ENCODE assay signal across 23 cellular contexts in genomic region chr3:12729313-12729676, GRCh38. TPM values are rescaled to one million over a fixed set of nuclear protein-coding genes. Genes with fewer than 3 reads are reported as not detected.
A peak's percentile ranks its signal among the peaks of the same experiment; 100 is the strongest.
DNase-seq lines count a peak whose midpoint lies in the region; ATAC-seq, FAIRE-seq and TF ChIP-seq lines count a peak whose summit lies in the region.
"Had no signal": no experiment of that assay in that cellular context is flagged by ENCODE, and none has a peak within 500 bp of the region (broad histone marks: within the 10 kb centered on the region; RNA-seq: fewer than 3 reads in every experiment).

No MANE protein-coding gene starts in this region.

- no peaks in the 10 kb centered on the region for H3K9me2 ChIP-seq in SK-N-SH

- H2BK120ac ChIP-seq in H1 (replicated peaks; ENCODE audit: low read depth, low read length) = no peak overlapping the region

- H4K5ac ChIP-seq in H1 (ENCODE audit: insufficient read length, low read depth, low read length) = no peak overlapping the region

- peak overlapping the region; percentile 9; the same call in 1 of the 2 replicates for H4K8ac ChIP-seq in H1 (ENCODE audit: extremely low read depth, insufficient read depth, low read length)

- no peak for FAIRE-seq in H1 (lab: Jason Lieb, UNC)
- FAIRE-seq in H54 (lab: Jason Lieb, UNC) = no peak
- FAIRE-seq: A204.1 had no signal

- intact Hi-C loops in left lung (cut with DNase I) = no loop called here

- H3K9ac ChIP-seq in SK-N-SH = no peak overlapping the region
- H3K9ac ChIP-seq in H1 (replicated peaks in 1 of 4; ENCODE audit: extremely low read depth in 1 of 4, low read depth in 3 of 4, low read length in 3 of 4) = no peak overlapping the region
- peak overlapping the region; percentile 20 to 42 for H3K9ac ChIP-seq in stomach smooth muscle (ENCODE audit: low read length in 2 of 2)
- no peak overlapping the region for H3K9ac ChIP-seq in neural progenitor cell

- H4K20me1 ChIP-seq in SK-N-SH (ENCODE audit: insufficient read depth) (no peaks in the 10 kb centered on the region), H1 (replicated peaks in 1 of 2; ENCODE audit: control insufficient read depth in 1 of 2, insufficient read depth in 2 of 2, low read length in 2 of 2) (no peaks in the 10 kb centered on the region), neural progenitor cell (ENCODE audit: low read depth) (no peaks in the 10 kb centered on the region)

- no peak for TF ChIP-seq EP300 in SK-N-SH (IDR thresholded peaks at IDR 0.05; ENCODE audit: borderline replicate concordance in 1 of 2, low read depth in 1 of 2, low read length in 1 of 2)
- TF ChIP-seq EP300 in H1 (IDR thresholded peaks at IDR 0.05; ENCODE audit: borderline replicate concordance in 1 of 2, low read depth in 2 of 2, low read length in 2 of 2) = no peak

- H3K23me2 ChIP-seq in H1 (ENCODE audit: low read depth, low read length) = no peaks in the 10 kb centered on the region

- TF ChIP-seq POLR2A in H1 (IDR thresholded peaks at IDR 0.05; ENCODE audit: control extremely low read depth in 1 of 2, low read depth in 2 of 2, low read length in 2 of 2) (no peak), H54 (IDR thresholded peaks at IDR 0.05; ENCODE audit: low read depth, low read length) (no peak)

- no peak overlapping the region for H2BK12ac ChIP-seq in H1 (ENCODE audit: low read depth, low read length)

- no peak overlapping the region for H3K27ac Mint-ChIP-seq in stimulated activated naive CD8-positive, alpha-beta T cell treated with anti-CD3 and anti-CD28 coated beads, Interleukin-15, amount 100 ng/mL, for 72 hours
- no peak overlapping the region for H3K27ac Mint-ChIP-seq in neural progenitor cell
- H3K27ac Mint-ChIP-seq: activated CD8-positive, alpha-beta T cell treated with anti-CD3 and anti-CD28 coated beads, Interleukin-2, amount 10 ng/mL, durations not matched to agents 7 days and 5 days; activated naive CD8-positive, alpha-beta T cell treated with anti-CD3 and anti-CD28 coated beads, Interleukin-2, amount 10 ng/mL, durations not matched to agents 7 days and 5 days; IgD-negative memory B cell had no signal

- H3K18ac ChIP-seq in H1 (ENCODE audit: extremely low read depth, low read length) = no peak overlapping the region

- H3K4ac ChIP-seq in H1 (replicated peaks; ENCODE audit: insufficient read length, low read depth, low read length) = no peak overlapping the region

- 36% methylated on average over 5 of the region's 5 CpGs for WGBS in SK-N-SH (ENCODE audit: low lambda C conversion rate)
- WGBS in H1 (ENCODE audit: extremely low coverage in 1 of 2, insufficient coverage in 1 of 2, insufficient read length in 1 of 2, insufficient replicate concordance in 2 of 2, low coverage in 1 of 2, low lambda C conversion rate in 2 of 2, missing lambda C conversion rate in 1 of 2), 2 experiments = 84% methylated on average over 5 of the region's 5 CpGs; no CpG with 5 or more reads in 1 of the 2 experiments

- no peak overlapping the region for H2AK5ac ChIP-seq in H1 (ENCODE audit: low read depth, low read length)

- H3K4me3 ChIP-seq in SK-N-SH (ENCODE audit: low read depth in 2 of 2, low read length in 1 of 2) (no peak overlapping the region), H1 (ENCODE audit: extremely low read depth in 1 of 4, insufficient read depth in 2 of 4, low read depth in 3 of 4, low read length in 4 of 4) (no peak overlapping the region), left lung (no peak overlapping the region), stomach smooth muscle (ENCODE audit: low read length in 2 of 2) (peak overlapping the region in 1 of 2 donors; percentile 31), neural progenitor cell (no peak overlapping the region)
- H3K4me3 ChIP-seq: ovary, uterus had no signal

- no peak overlapping the region for H3K4me3 Mint-ChIP-seq in stimulated activated naive CD8-positive, alpha-beta T cell treated with anti-CD3 and anti-CD28 coated beads, Interleukin-15, amount 100 ng/mL, for 72 hours
- H3K4me3 Mint-ChIP-seq in neural progenitor cell = no peak overlapping the region
- H3K4me3 Mint-ChIP-seq: activated CD8-positive, alpha-beta T cell treated with anti-CD3 and anti-CD28 coated beads, Interleukin-2, amount 10 ng/mL, durations not matched to agents 7 days and 5 days; activated naive CD8-positive, alpha-beta T cell treated with anti-CD3 and anti-CD28 coated beads, Interleukin-2, amount 10 ng/mL, durations not matched to agents 7 days and 5 days; IgD-negative memory B cell had no signal

- H3K27me3 ChIP-seq in SK-N-SH (ENCODE audit: insufficient read depth) (no peaks in the 10 kb centered on the region), H1 (replicated peaks in 1 of 4; ENCODE audit: control insufficient read depth in 3 of 4, extremely low read depth in 1 of 4, insufficient read depth in 3 of 4, low read length in 3 of 4) (no peaks in the 10 kb centered on the region), left lung (no peaks in the 10 kb centered on the region), stomach smooth muscle (ENCODE audit: control insufficient read depth in 1 of 2, insufficient read depth in 2 of 2, low read length in 2 of 2) (no peaks in the 10 kb centered on the region), neural progenitor cell (no peaks in the 10 kb centered on the region)
- H3K27me3 ChIP-seq: ovary, uterus had no signal

- CTCF ChIA-PET in SK-N-SH (lab: Yijun Ruan, JAX) = interaction anchor here (1.9 kb wide), 1 partner anchor 9 kb away, joined by 8 read pairs; no protein-coding TSS in a partner anchor
- CTCF ChIA-PET in H1 (lab: Charles Lee; ENCODE audit: partially characterized antibody) = interaction anchor here (0.6 to 1.8 kb wide), 6 partner anchors 10 to 1748 kb away, joined by 3 to 7 read pairs (median 4); no protein-coding TSS in a partner anchor

- H3K14ac ChIP-seq in H1 (ENCODE audit: insufficient read length) = no peak overlapping the region

- H3K79me2 ChIP-seq in SK-N-SH (ENCODE audit: insufficient read depth) (no peaks in the 10 kb centered on the region), H1 (ENCODE audit: control insufficient read depth in 1 of 2, insufficient read depth in 2 of 2, low read length in 2 of 2) (no peaks in the 10 kb centered on the region), neural progenitor cell (ENCODE audit: low read depth) (no peaks in the 10 kb centered on the region)

- peaks cover 7 to 8% of the 10 kb centered on the region in 2 experiments; a peak in 2 of 4 replicates for H3K4me1 ChIP-seq in SK-N-SH (ENCODE audit: control insufficient read depth in 1 of 2, insufficient read depth in 2 of 2, low read depth in 1 of 2, low read length in 1 of 2)
- H3K4me1 ChIP-seq in H1 (replicated peaks in 1 of 4; ENCODE audit: control insufficient read depth in 3 of 4, insufficient read depth in 4 of 4, low read length in 3 of 4) = no peaks in the 10 kb centered on the region; a peak in 1 of 7 replicates
- H3K4me1 ChIP-seq in left lung = no peaks in the 10 kb centered on the region
- peaks cover 9% of the 10 kb centered on the region for H3K4me1 ChIP-seq in stomach smooth muscle (ENCODE audit: control insufficient read depth, insufficient read depth, low read length)
- no peaks in the 10 kb centered on the region for H3K4me1 ChIP-seq in neural progenitor cell
- H3K4me1 ChIP-seq: uterus had no signal

- H3K9me3 Mint-ChIP-seq in stimulated activated naive CD8-positive, alpha-beta T cell treated with anti-CD3 and anti-CD28 coated beads, Interleukin-15, amount 100 ng/mL, for 72 hours = no peaks in the 10 kb centered on the region
- H3K9me3 Mint-ChIP-seq in neural progenitor cell = no peaks in the 10 kb centered on the region
- H3K9me3 Mint-ChIP-seq: activated naive CD8-positive, alpha-beta T cell treated with anti-CD3 and anti-CD28 coated beads, Interleukin-2, amount 10 ng/mL, durations not matched to agents 7 days and 5 days had no signal

- H3K4me2 ChIP-seq in SK-N-SH (no peak overlapping the region), H1 (ENCODE audit: insufficient read depth in 1 of 2, low read depth in 2 of 2, low read length in 2 of 2) (no peak overlapping the region), neural progenitor cell (no peak overlapping the region)

- H2AFZ ChIP-seq in SK-N-SH (ENCODE audit: low read depth) (no peak overlapping the region), H1 (ENCODE audit: low read length) (no peak overlapping the region), neural progenitor cell (replicated peaks) (no peak overlapping the region)

- H4K91ac ChIP-seq in H1 (replicated peaks; ENCODE audit: insufficient read length, low read length) = no peak overlapping the region

- TF ChIP-seq RAD21 in SK-N-SH (IDR thresholded peaks at IDR 0.05; ENCODE audit: low read length) (no peak), H1 (IDR thresholded peaks at IDR 0.05 in 1 of 2, conservative IDR thresholded peaks at IDR 0.05 in 1 of 2; ENCODE audit: low read depth in 2 of 2, low read length in 2 of 2) (no peak)

- H3K27me3 Mint-ChIP-seq in stimulated activated naive CD8-positive, alpha-beta T cell treated with anti-CD3 and anti-CD28 coated beads, Interleukin-15, amount 100 ng/mL, for 72 hours = peaks cover 23% of the 10 kb centered on the region
- H3K27me3 Mint-ChIP-seq in neural progenitor cell (ENCODE audit: insufficient read depth, low read depth) = peaks cover 4% of the 10 kb centered on the region
- H3K27me3 Mint-ChIP-seq: IgD-negative memory B cell had no signal

- DNase-seq in SK-N-SH (no peak), H1 (ENCODE audit: low read depth in 1 of 2, low spot score in 2 of 2) (no peak), left lung (no peak), neural progenitor cell (ENCODE audit: low spot score) (no peak), H54 (ENCODE audit: insufficient read length, low spot score) (no peak)
- no peak for DNase-seq in stimulated activated naive CD8-positive, alpha-beta T cell treated with anti-CD3 and anti-CD28 coated beads, Interleukin-15, amount 100 ng/mL, for 72 hours
- DNase-seq: activated CD8-positive, alpha-beta T cell treated with anti-CD3 and anti-CD28 coated beads, Interleukin-2, amount 10 ng/mL, durations not matched to agents 7 days and 5 days; activated naive CD8-positive, alpha-beta T cell treated with anti-CD3 and anti-CD28 coated beads, Interleukin-2, amount 10 ng/mL, durations not matched to agents 7 days and 5 days; activated T-cell treated with anti-CD3 and anti-CD28 coated beads, Interleukin-2, amount 50 U/mL, for 48 hours; C1 segment of cervical spinal cord; effector memory CD4-positive, alpha-beta T cell; hypothalamus; kidney glomerular epithelial cell; ovary; stimulated activated naive CD8-positive, alpha-beta T cell treated with anti-CD3 and anti-CD28 coated beads, Interleukin-15, Interleukin-2, amounts not matched to agents 100 U/mL and 50 U/mL, for 24 hours; T-helper 1 cell; uterus had no signal

- H3K79me1 ChIP-seq in H1 (ENCODE audit: low read depth, low read length) = no peaks in the 10 kb centered on the region

- H3K27ac ChIP-seq in SK-N-SH (ENCODE audit: low read depth in 2 of 2, low read length in 1 of 2) = 0 out of 4 replicates have a peak overlapping the region, but pooled peaks of 1 of the 2 experiments have one; percentile 24
- H3K27ac ChIP-seq in H1 (ENCODE audit: low read depth, low read length) = no peak overlapping the region
- no peak overlapping the region for H3K27ac ChIP-seq in left lung
- H3K27ac ChIP-seq in stomach smooth muscle (ENCODE audit: low read length) = peak overlapping the region; percentile 46
- H3K27ac ChIP-seq in neural progenitor cell = no peak overlapping the region
- H3K27ac ChIP-seq: ovary, RWPE1, uterus, VCaP had no signal

- no peaks in the 10 kb centered on the region for H3K4me1 Mint-ChIP-seq in stimulated activated naive CD8-positive, alpha-beta T cell treated with anti-CD3 and anti-CD28 coated beads, Interleukin-15, amount 100 ng/mL, for 72 hours
- peaks cover 7% of the 10 kb centered on the region for H3K4me1 Mint-ChIP-seq in neural progenitor cell
- H3K4me1 Mint-ChIP-seq: activated naive CD8-positive, alpha-beta T cell treated with anti-CD3 and anti-CD28 coated beads, Interleukin-2, amount 10 ng/mL, durations not matched to agents 7 days and 5 days had no signal

- no peak overlapping the region for H3K23ac ChIP-seq in H1 (ENCODE audit: insufficient read length)

- H2BK15ac ChIP-seq in H1 (ENCODE audit: low read length) = no peak overlapping the region

- H3F3A ChIP-seq in SK-N-SH (replicated peaks; ENCODE audit: insufficient read depth) (no peaks in the 10 kb centered on the region), neural progenitor cell (ENCODE audit: low read depth) (no peaks in the 10 kb centered on the region)

- H3K36me3 Mint-ChIP-seq in neural progenitor cell = no peaks in the 10 kb centered on the region
- H3K36me3 Mint-ChIP-seq: activated naive CD8-positive, alpha-beta T cell treated with anti-CD3 and anti-CD28 coated beads, Interleukin-2, amount 10 ng/mL, durations not matched to agents 7 days and 5 days; IgD-negative memory B cell had no signal

- H2BK20ac ChIP-seq in H1 (ENCODE audit: low read length) = no peak overlapping the region

- peak; percentile 90 for ATAC-seq in SK-N-SH treated with all-trans-retinoic acid at 6 μM for 48 hours
- ATAC-seq in left lung = peak; percentile 46
- no peak for ATAC-seq in stimulated activated naive CD8-positive, alpha-beta T cell treated with anti-CD3 and anti-CD28 coated beads, Interleukin-15, amount 100 ng/mL, for 72 hours
- ATAC-seq: activated CD8-positive, alpha-beta T cell treated with anti-CD3 and anti-CD28 coated beads, Interleukin-2, amount 10 ng/mL, durations not matched to agents 7 days and 5 days; stimulated activated naive CD8-positive, alpha-beta T cell treated with anti-CD3 and anti-CD28 coated beads, Interleukin-15, Interleukin-2, amounts not matched to agents 100 U/mL and 50 U/mL, for 24 hours had no signal

- POLR2A ChIA-PET in SK-N-SH (lab: Yijun Ruan, JAX) (interaction anchor here (0.6 to 0.7 kb wide), 3 partner anchors 51 to 518 kb away, joined by 3 to 4 read pairs (median 3); no protein-coding TSS in a partner anchor), H1 (lab: Charles Lee; ENCODE audit: partially characterized antibody) (no interaction called here)

- no peak overlapping the region for H2BK5ac ChIP-seq in H1 (ENCODE audit: low read depth, low read length)

- H3K36me3 ChIP-seq in SK-N-SH (replicated peaks in 1 of 2; ENCODE audit: control insufficient read depth in 1 of 2, insufficient read depth in 2 of 2, low read length in 1 of 2) (no peaks in the 10 kb centered on the region), H1 (ENCODE audit: control insufficient read depth in 2 of 4, insufficient read depth in 4 of 4, low read length in 3 of 4) (no peaks in the 10 kb centered on the region), left lung (no peaks in the 10 kb centered on the region), stomach smooth muscle (ENCODE audit: control insufficient read depth in 2 of 2, insufficient read depth in 2 of 2, low read length in 2 of 2) (no peaks in the 10 kb centered on the region), neural progenitor cell (no peaks in the 10 kb centered on the region)
- H3K36me3 ChIP-seq: ovary, uterus had no signal

- H3K56ac ChIP-seq in H1 (replicated peaks; ENCODE audit: insufficient read length, low read depth, low read length) = no peak overlapping the region

- no peaks in the 10 kb centered on the region for H3K9me3 ChIP-seq in SK-N-SH
- H3K9me3 ChIP-seq in H1 (ENCODE audit: insufficient read depth in 2 of 2, low read depth in 1 of 2, low read length in 1 of 2) = no peaks in the 10 kb centered on the region
- H3K9me3 ChIP-seq in left lung = no peaks in the 10 kb centered on the region
- no peaks in the 10 kb centered on the region for H3K9me3 ChIP-seq in stomach smooth muscle (ENCODE audit: control insufficient read depth in 2 of 2, low read length in 2 of 2)
- H3K9me3 ChIP-seq in neural progenitor cell (ENCODE audit: low read depth) = no peaks in the 10 kb centered on the region
- H3K9me3 ChIP-seq: ovary, uterus had no signal

- TF ChIP-seq CTCF in SK-N-SH (IDR thresholded peaks at IDR 0.05) (no peak), H1 (IDR thresholded peaks at IDR 0.05; ENCODE audit: control extremely low read depth in 1 of 3, insufficient read depth in 1 of 3, low read depth in 1 of 3, low read length in 3 of 3) (no peak), left lung (IDR thresholded peaks at IDR 0.05) (no peak), neural progenitor cell (IDR thresholded peaks at IDR 0.05) (no peak)

RNA-seq across cellular contexts. Expression of gene TMEM40, which starts 29.8 kb away (rescaled TPM):
- polyA plus RNA-seq in SK-N-SH (2012; rRNA removed) (0.05 and 0.11 TPM in 2 replicates), H1 (2011; rRNA removed) (0.11 and 0.18 TPM in 2 replicates)
- polyA plus RNA-seq in SK-N-SH (2012; cell fraction: cytosol; rRNA removed) = 0.09 and 0.24 TPM in 2 replicates
- polyA plus RNA-seq in SK-N-SH (2012; cell fraction: nucleus; rRNA removed) = 0.02 and 0.06 TPM in 2 replicates
- not detected in 2 replicates for total RNA-seq in H1 (2021; fragmentation: NEBNext Ultra II Directional; extraction: Animal tissue kit (Norgen Biotek cat#: 25700))
- 0.26 TPM for polyA plus RNA-seq in H1 (2011; cell fraction: cytosol; rRNA removed)
- polyA plus RNA-seq in H1 (2011; cell fraction: nucleus; rRNA removed) = 0.57 TPM
- polyA plus RNA-seq in H1 (2012, experiment 1 of 2) = 0.28 TPM in 1 of 4 replicates, not detected in the others
- not detected for polyA plus RNA-seq in H1 (2012, experiment 2 of 2)
- polyA plus RNA-seq in H1 (2013, experiment 1 of 2) = 0.12 TPM
- 0.22 TPM for polyA plus RNA-seq in H1 (2013, experiment 2 of 2)
- polyA minus RNA-seq in H1 (2011; rRNA and poly(A)+ RNA removed) = not detected in 2 replicates
- not detected for polyA minus RNA-seq in H1 (2011; cell fraction: cytosol; rRNA and poly(A)+ RNA removed)
- not detected for polyA minus RNA-seq in H1 (2011; cell fraction: nucleus; rRNA and poly(A)+ RNA removed)
- total RNA-seq in left lung (1 to 10 TPM in 1 of 2 donors, not detected in 1; 1.4 TPM), neural progenitor cell (ENCODE audit: low replicate concordance) (not detected in 2 replicates)
- total RNA-seq: activated CD8-positive, alpha-beta T cell treated with anti-CD3 and anti-CD28 coated beads, Interleukin-2, amount 10 ng/mL, durations not matched to agents 7 days and 5 days; activated naive CD8-positive, alpha-beta T cell treated with anti-CD3 and anti-CD28 coated beads, Interleukin-2, amount 10 ng/mL, durations not matched to agents 7 days and 5 days; uterus had no signal

Comparison
In these comparisons a context has a peak if more than half of its experiments do, and no peak if none do; other contexts are left out.
1. H3K9ac ChIP-seq: peak in stomach smooth muscle (2 of 2); none in SK-N-SH (single experiment), H1 (0 of 4) and neural progenitor cell (single experiment).